10 cellular contexts compared by ENCODE assay signal in the genomic region with DNA sequence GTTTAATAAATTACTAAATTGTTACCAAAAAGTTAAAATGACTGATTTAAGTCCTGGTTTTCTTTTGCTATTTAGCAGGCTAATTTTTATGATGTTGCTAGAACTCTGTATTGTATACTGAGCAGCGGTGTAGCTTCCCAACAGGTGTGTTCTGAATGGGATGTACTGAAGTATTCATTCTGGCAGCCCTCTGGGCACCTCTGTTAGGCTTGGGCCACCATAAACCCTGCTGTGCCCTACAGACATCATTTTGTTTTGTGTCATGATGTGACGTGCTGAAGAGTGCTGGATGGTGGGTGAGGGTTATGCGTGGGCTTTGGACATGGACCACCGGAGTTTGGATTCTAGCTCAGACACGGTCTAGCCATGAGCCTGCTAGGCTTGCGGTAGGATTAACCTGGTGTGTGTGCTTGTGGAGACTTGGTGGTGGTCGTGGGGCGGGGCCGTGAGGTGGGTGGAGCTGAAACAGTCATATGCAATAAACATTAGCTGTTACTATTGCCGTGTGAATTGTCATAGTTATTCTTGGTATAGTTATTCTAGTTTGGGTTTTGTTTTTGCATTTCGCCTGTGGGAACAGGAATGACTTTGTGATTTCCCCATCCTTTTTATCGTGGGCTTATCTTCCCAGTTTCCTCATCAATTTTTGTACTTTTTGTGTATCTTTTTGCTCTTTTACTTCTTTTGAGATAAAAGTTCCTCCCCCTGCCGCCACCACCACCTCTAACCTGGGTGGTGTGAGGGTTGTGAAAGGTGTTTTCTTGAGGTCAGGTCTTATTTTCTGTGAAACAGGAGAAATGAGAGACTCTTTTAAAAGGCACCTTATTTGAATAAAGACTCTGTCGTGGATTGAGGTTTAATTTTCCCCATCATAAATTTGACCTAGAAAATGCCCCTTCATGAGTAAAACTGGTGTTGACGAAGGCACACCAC.
DNase-seq lines count a peak whose midpoint lies in the region; ATAC-seq lines count a peak whose summit lies in the region.
"Had no signal": no experiment of that assay in that cellular context is flagged by ENCODE, and none has a peak within 500 bp of the region (broad histone marks: within the 10 kb centered on the region; RNA-seq: fewer than 3 reads in every experiment).

No MANE protein-coding gene starts in this region.

- H4K8ac ChIP-seq in mesenchymal stem cell (ENCODE audit: low read length): no peak overlapping the region

- no peak overlapping the region for H3K14ac ChIP-seq in mesenchymal stem cell (ENCODE audit: low read length in 2 of 2)

- H3K4me3 Mint-ChIP-seq in activated CD8-positive, alpha-beta memory T cell treated with anti-CD3 and anti-CD28 coated beads, Interleukin-2, amount 10 ng/mL, durations not matched to agents 7 days and 5 days: no peak overlapping the region

- H3K4me3 ChIP-seq in mesenchymal stem cell (ENCODE audit: insufficient read depth in 1 of 2, low read depth in 1 of 2, low read length in 2 of 2): no peak overlapping the region
- H3K4me3 ChIP-seq: ascending aorta had no signal

- ATAC-seq in GM21381 (IDR thresholded peaks at IDR 0.05; ENCODE audit: unreplicated experiment) (peak; percentile 55), HG03378 (IDR thresholded peaks at IDR 0.05; ENCODE audit: unreplicated experiment) (no peak)
- peak; percentile 70 for ATAC-seq in activated CD8-positive, alpha-beta memory T cell treated with anti-CD3 and anti-CD28 coated beads, Interleukin-2, amount 10 ng/mL, durations not matched to agents 7 days and 5 days

- H3K27me3 ChIP-seq in mesenchymal stem cell (ENCODE audit: control insufficient read depth in 1 of 2, insufficient read depth in 1 of 2, low read length in 2 of 2): no peaks in the 10 kb centered on the region
- H3K27me3 ChIP-seq: ascending aorta had no signal

- no peaks in the 10 kb centered on the region for H3K9me3 Mint-ChIP-seq in activated CD8-positive, alpha-beta memory T cell treated with anti-CD3 and anti-CD28 coated beads, Interleukin-2, amount 10 ng/mL, durations not matched to agents 7 days and 5 days (ENCODE audit: low read depth)
- H3K9me3 Mint-ChIP-seq: nephron had no signal

- 95% methylated on average over 10 of the region's 15 CpGs for WGBS in mesenchymal stem cell

- no peak overlapping the region for H3K4ac ChIP-seq in mesenchymal stem cell (ENCODE audit: low read depth in 1 of 2, low read length in 2 of 2)

- no peaks in the 10 kb centered on the region for H3K9me3 ChIP-seq in mesenchymal stem cell (ENCODE audit: control insufficient read depth, low read length)
- H3K9me3 ChIP-seq: ascending aorta had no signal

- peak; percentile 31 for DNase-seq in NCI-H345 (lab: John Stamatoyannopoulos, UW)
- DNase-seq in NCI-H345 treated with DMSO at 0.1 percent for 48 hours (lab: John Stamatoyannopoulos, UW; ENCODE audit: unreplicated experiment): no peak
- DNase-seq in activated CD8-positive, alpha-beta memory T cell treated with anti-CD3 and anti-CD28 coated beads, Interleukin-2, amount 10 ng/mL, durations not matched to agents 7 days and 5 days: peak; percentile 69
- DNase-seq in mesenchymal stem cell: no peak
- no peak for DNase-seq in EL
- DNase-seq in central memory CD4-positive, alpha-beta T cell: no peak

- no peak overlapping the region for H2BK5ac ChIP-seq in mesenchymal stem cell (ENCODE audit: low read depth, low read length, poor library complexity, severe bottlenecking)

- no peak overlapping the region for H3K4me2 ChIP-seq in mesenchymal stem cell (ENCODE audit: low read length, poor library complexity, severe bottlenecking)

- peak overlapping the region in 1 of 2 experiments; percentile 82 for H2BK12ac ChIP-seq in mesenchymal stem cell (ENCODE audit: low read length in 2 of 2)

- no peak overlapping the region for H3K9ac ChIP-seq in mesenchymal stem cell (ENCODE audit: low read length)

- peaks cover 4% of the 10 kb centered on the region for H3K4me1 ChIP-seq in mesenchymal stem cell (ENCODE audit: control insufficient read depth, insufficient read depth, low read depth, low read length)
- H3K4me1 ChIP-seq: ascending aorta had no signal

- no peak overlapping the region for H3K27ac ChIP-seq in mesenchymal stem cell (ENCODE audit: low read length, poor library complexity, severe bottlenecking)
- H3K27ac ChIP-seq: ascending aorta had no signal

- H4K91ac ChIP-seq in mesenchymal stem cell (ENCODE audit: low read length): peak overlapping the region; percentile 19

- H3K27me3 Mint-ChIP-seq in activated CD8-positive, alpha-beta memory T cell treated with anti-CD3 and anti-CD28 coated beads, Interleukin-2, amount 10 ng/mL, durations not matched to agents 7 days and 5 days: no peaks in the 10 kb centered on the region

- H2AK5ac ChIP-seq in mesenchymal stem cell (ENCODE audit: low read length, severe bottlenecking): no peak overlapping the region

- H2BK15ac ChIP-seq in mesenchymal stem cell (ENCODE audit: low read depth, poor library complexity, severe bottlenecking): no peak overlapping the region

- no peak overlapping the region for H3K23ac ChIP-seq in mesenchymal stem cell (ENCODE audit: low read length in 2 of 2)

- peak overlapping the region; percentile 75 for H3K27ac Mint-ChIP-seq in activated CD8-positive, alpha-beta memory T cell treated with anti-CD3 and anti-CD28 coated beads, Interleukin-2, amount 10 ng/mL, durations not matched to agents 7 days and 5 days

- peaks cover 55% of the 10 kb centered on the region for H3K36me3 Mint-ChIP-seq in activated CD8-positive, alpha-beta memory T cell treated with anti-CD3 and anti-CD28 coated beads, Interleukin-2, amount 10 ng/mL, durations not matched to agents 7 days and 5 days

- CTCF ChIA-PET in activated CD8-positive, alpha-beta memory T cell treated with anti-CD3 and anti-CD28 coated beads, Interleukin-2, amount 10 ng/mL, durations not matched to agents 7 days and 5 days (lab: Charles Lee): interaction anchor here (0.9 to 9.1 kb wide), 27 partner anchors 9 to 308 kb away, joined by 3 to 199 read pairs (median 5); partner anchors contain the start of gene MCTP2

- H2AFZ ChIP-seq in mesenchymal stem cell (ENCODE audit: low read depth, low read length): no peak overlapping the region

- H3K4me1 Mint-ChIP-seq in activated CD8-positive, alpha-beta memory T cell treated with anti-CD3 and anti-CD28 coated beads, Interleukin-2, amount 10 ng/mL, durations not matched to agents 7 days and 5 days: peaks cover 44% of the 10 kb centered on the region
- H3K4me1 Mint-ChIP-seq: nephron had no signal

- H2BK120ac ChIP-seq in mesenchymal stem cell (ENCODE audit: low read depth, low read length): no peak overlapping the region

- H3K18ac ChIP-seq in mesenchymal stem cell (ENCODE audit: low read depth in 1 of 2, low read length in 2 of 2): no peak overlapping the region

- peaks cover 0 to 4% of the 10 kb centered on the region in 2 experiments for H3K36me3 ChIP-seq in mesenchymal stem cell (ENCODE audit: control insufficient read depth in 1 of 2, insufficient read depth in 2 of 2, low read depth in 1 of 2, low read length in 2 of 2)
- H3K36me3 ChIP-seq: ascending aorta had no signal

- H3K79me1 ChIP-seq in mesenchymal stem cell (replicated peaks; ENCODE audit: low read length, poor library complexity, severe bottlenecking): peaks cover 9% of the 10 kb centered on the region

Comparison
In these comparisons a context has a peak if more than half of its experiments do, and no peak if none do; other contexts are left out.
1. DNase-seq: peak in NCI-H345 (single experiment) and activated CD8-positive, alpha-beta memory T cell treated with anti-CD3 and anti-CD28 coated beads, Interleukin-2, amount 10 ng/mL, durations not matched to agents 7 days and 5 days (single experiment); none in NCI-H345 treated with DMSO at 0.1 percent for 48 hours (single experiment), mesenchymal stem cell (single experiment), EL (single experiment) and central memory CD4-positive, alpha-beta T cell (single experiment).